ENCODE assay signal across 10 cellular contexts in genomic region chrX:15849555-15849954, GRCh38. TPM values are rescaled to one million over a fixed set of nuclear protein-coding genes. Genes with fewer than 3 reads are reported as not detected.
DNase-seq lines count a peak whose midpoint lies in the region; ATAC-seq and TF ChIP-seq lines count a peak whose summit lies in the region.
"Had no signal": no experiment of that assay in that cellular context is flagged by ENCODE, and none has a peak within 500 bp of the region (broad histone marks: within the 10 kb centered on the region; RNA-seq: fewer than 3 reads in every experiment).

No MANE protein-coding gene starts in this region.

- no peak for TF ChIP-seq POLR2A in HCT116 (IDR thresholded peaks at IDR 0.05; ENCODE audit: borderline replicate concordance, extremely low read depth, insufficient read depth, insufficient read length)

- TF ChIP-seq RAD21 in HCT116 (IDR thresholded peaks at IDR 0.05; ENCODE audit: low read depth) = peak; percentile 17; the same call in 1 of the 2 replicates

- H3K79me2 ChIP-seq in HCT116 (ENCODE audit: insufficient read depth, low read length) = 0 out of 2 replicates have a peak, but pooled peaks cover 7% of the 10 kb centered on the region

- POLR2A ChIA-PET in HCT116 (lab: Charles Lee) = no interaction called here

- no peak overlapping the region for H3K9ac ChIP-seq in HCT116 (ENCODE audit: low read length)
- no peak overlapping the region for H3K9ac ChIP-seq in adipocyte (ENCODE audit: low read length)
- H3K9ac ChIP-seq in iPS-20b (ENCODE audit: low read depth, low read length) = peak overlapping the region; percentile 41; the same call in 1 of the 2 replicates

- DNase-seq in 8988T = peak; percentile 35
- no peak for DNase-seq in HCT116 (ENCODE audit: low read depth, low spot score)
- DNase-seq in adipocyte (ENCODE audit: low read depth) = peak; percentile 22
- no peak for DNase-seq in NCI-H446 treated with DMSO at 0.1 percent for 48 hours (lab: John Stamatoyannopoulos, UW)
- DNase-seq: CD4-positive, CD25-positive, alpha-beta regulatory T cell; NCI-H774 had no signal

- ATAC-seq in HCT116 (no peak), GM18861 (IDR thresholded peaks at IDR 0.05; ENCODE audit: unreplicated experiment) (no peak), HG03521 (IDR thresholded peaks at IDR 0.05; ENCODE audit: unreplicated experiment) (no peak), HG03460 (IDR thresholded peaks at IDR 0.05; ENCODE audit: unreplicated experiment) (no peak)

- H3K36me3 ChIP-seq in HCT116 (ENCODE audit: control insufficient read depth in 1 of 2, insufficient read depth in 2 of 2, low read length in 2 of 2) (no peaks in the 10 kb centered on the region; a peak in 1 of 4 replicates), adipocyte (ENCODE audit: control insufficient read depth, insufficient read depth, low read length, severe bottlenecking) (peaks cover 2% of the 10 kb centered on the region), iPS-20b (ENCODE audit: insufficient read depth, low read depth, low read length) (peaks cover 94% of the 10 kb centered on the region)

- no peak overlapping the region for H2AFZ ChIP-seq in HCT116 (ENCODE audit: low read depth, low read length, poor library complexity, severe bottlenecking)

- no peak overlapping the region for H3K4me2 ChIP-seq in HCT116 (ENCODE audit: low read length)

- no peak overlapping the region for H3K27ac ChIP-seq in HCT116 (ENCODE audit: low read depth, low read length)
- H3K27ac ChIP-seq in iPS-20b (ENCODE audit: low read length) = no peak overlapping the region

- H3K4me1 ChIP-seq in HCT116 (ENCODE audit: control insufficient read depth in 1 of 2, insufficient read depth in 2 of 2, low read length in 2 of 2) (peaks cover 0 to 8% of the 10 kb centered on the region in 2 experiments; a peak in 1 of 4 replicates), adipocyte (ENCODE audit: control insufficient read depth, insufficient read depth, low read length) (peaks cover 9% of the 10 kb centered on the region), iPS-20b (ENCODE audit: insufficient read depth, low read length) (peaks cover 7% of the 10 kb centered on the region; the same call in 1 of the 2 replicates)

- H3K4me3 ChIP-seq in HCT116 (replicated peaks in 1 of 2; ENCODE audit: low read depth in 1 of 2, low read length in 2 of 2) = no peak overlapping the region
- H3K4me3 ChIP-seq in adipocyte (ENCODE audit: low read length) = no peak overlapping the region
- peak overlapping the region; percentile 97; the same call in 1 of the 2 replicates for H3K4me3 ChIP-seq in iPS-20b (ENCODE audit: low read length)

- peak in 1 of 3 experiments; percentile 22; a peak in 1 of 6 replicates for TF ChIP-seq CTCF in HCT116 (IDR thresholded peaks at IDR 0.05 in 2 of 3, conservative IDR thresholded peaks at IDR 0.05 in 1 of 3; ENCODE audit: borderline replicate concordance in 1 of 3, insufficient read depth in 1 of 3, low read depth in 2 of 3, low read length in 2 of 3)

- H3K27me3 ChIP-seq in HCT116 (ENCODE audit: insufficient read depth, low read length) (no peaks in the 10 kb centered on the region), adipocyte (replicated peaks; ENCODE audit: control insufficient read depth, insufficient read depth, low read length) (no peaks in the 10 kb centered on the region), iPS-20b (ENCODE audit: insufficient read depth, low read length) (no peaks in the 10 kb centered on the region)

- H3K9me2 ChIP-seq in HCT116 (ENCODE audit: insufficient read depth) = no peaks in the 10 kb centered on the region

- H3K9me3 ChIP-seq in HCT116 (ENCODE audit: control insufficient read depth in 1 of 2, insufficient read depth in 1 of 2, low read depth in 1 of 2, low read length in 2 of 2) (no peaks in the 10 kb centered on the region), adipocyte (ENCODE audit: control insufficient read depth, low read length) (no peaks in the 10 kb centered on the region), iPS-20b (ENCODE audit: insufficient read depth, low read depth, low read length) (no peaks in the 10 kb centered on the region)

- BruUV-seq in HCT116 (replicated peaks; lab: Mats Ljungman, UMichigan) = no TSS peak

- H4K20me1 ChIP-seq in HCT116 (ENCODE audit: insufficient read depth) = no peaks in the 10 kb centered on the region

- CTCF ChIA-PET in HCT116 (lab: Charles Lee) = no interaction called here

- intact Hi-C loops in HCT116 (cut with micrococcal nuclease) = no loop called here

- RAD21 ChIA-PET in HCT116 (lab: Charles Lee; ENCODE audit: low non-redundant PET in 1 of 2, low total read pairs in 2 of 2, uncharacterized antibody in 2 of 2, unreplicated experiment in 2 of 2) = no interaction called here

TF ChIP-seq in HCT116, 20 proteins besides CTCF, POLR2A, EP300 and RAD21:
- TF ChIP-seq POLR2AphosphoS5 (IDR thresholded peaks at IDR 0.05; ENCODE audit: low read depth, low read length) = no peak
- no peak for TF ChIP-seq ZBTB33 (IDR thresholded peaks at IDR 0.05; ENCODE audit: extremely low read depth, insufficient replicate concordance, low read length)

RNA-seq across cellular contexts. Expression of gene AP1S2, which starts 5.1 kb away (rescaled TPM):
- 19.9 TPM for total RNA-seq in HCT116 (2021; ENCODE audit: unreplicated experiment)
- polyA plus RNA-seq in HCT116 (2012) = 5.2 and 8.7 TPM in 2 replicates

RNA-seq across cellular contexts. Expression of gene ZRSR2, which starts 59.3 kb away (rescaled TPM):
- total RNA-seq in HCT116 (2021; ENCODE audit: unreplicated experiment) = 4.6 TPM
- polyA plus RNA-seq in HCT116 (2012) = 4.1 and 4.8 TPM in 2 replicates

Comparison
In these comparisons a context has a peak if more than half of its experiments do, and no peak if none do; other contexts are left out.
1. DNase-seq: peak in 8988T (single experiment) and adipocyte (single experiment); none in HCT116 (single experiment) and NCI-H446 treated with DMSO at 0.1 percent for 48 hours (single experiment).